27 cellular contexts compared by ENCODE assay signal in genomic region chr12:128111333-128111732, GRCh38.
"Had no signal": no experiment of that assay in that cellular context is flagged by ENCODE, and none has a peak within 500 bp of the region (broad histone marks: within the 10 kb centered on the region; RNA-seq: fewer than 3 reads in every experiment).

No MANE protein-coding gene starts in this region.

- DNase-seq: effector CD4-positive, alpha-beta T cell; foreskin fibroblast; gastrocnemius medialis; head of caudate nucleus; kidney; midbrain; naive thymus-derived CD4-positive, alpha-beta T cell; nucleus accumbens; posterior cingulate gyrus; psoas muscle; right cardiac atrium; spleen; stimulated activated CD4-positive, alpha-beta T cell treated with anti-CD3 and anti-CD28 coated beads, Interleukin-4, amount 100 ng/mL, for 4 hours; stimulated activated naive CD8-positive, alpha-beta T cell treated with anti-CD3 and anti-CD28 coated beads, Interleukin-15, Interleukin-2, amounts not matched to agents 100 U/mL and 50 U/mL, for 24 hours; substantia nigra; testis; tibial artery had no signal

- H3K27ac ChIP-seq: coronary artery, epithelial cell of prostate, gastrocnemius medialis, psoas muscle, skin epidermis, spleen, testis, tibial artery had no signal

- H3K27me3 ChIP-seq: gastrocnemius medialis, testis had no signal

- H3K4me3 Mint-ChIP-seq: memory B cell; naive thymus-derived CD4-positive, alpha-beta T cell; nephron; stimulated activated memory B cell treated with anti-CD40 and anti-IgM and Interleukin-4, amounts not matched to agents 10 μg/mL and 1 μg/mL and 100 μg/mL, for 72 hours; type B pancreatic cell had no signal

- H3K36me3 Mint-ChIP-seq: memory B cell; naive thymus-derived CD4-positive, alpha-beta T cell; stimulated activated memory B cell treated with anti-CD40 and anti-IgM and Interleukin-4, amounts not matched to agents 10 μg/mL and 1 μg/mL and 100 μg/mL, for 72 hours; type B pancreatic cell had no signal

- H3K9me3 Mint-ChIP-seq: nephron, type B pancreatic cell had no signal

- H3K27me3 Mint-ChIP-seq: memory B cell; stimulated activated memory B cell treated with anti-CD40 and anti-IgM and Interleukin-4, amounts not matched to agents 10 μg/mL and 1 μg/mL and 100 μg/mL, for 72 hours had no signal

- H3K36me3 ChIP-seq: gastrocnemius medialis, spleen, tibial artery had no signal

- H3K27ac Mint-ChIP-seq: memory B cell; nephron; stimulated activated memory B cell treated with anti-CD40 and anti-IgM and Interleukin-4, amounts not matched to agents 10 μg/mL and 1 μg/mL and 100 μg/mL, for 72 hours; type B pancreatic cell had no signal

- H3K4me1 Mint-ChIP-seq: naive thymus-derived CD4-positive, alpha-beta T cell; nephron; stimulated activated memory B cell treated with anti-CD40 and anti-IgM and Interleukin-4, amounts not matched to agents 10 μg/mL and 1 μg/mL and 100 μg/mL, for 72 hours had no signal

- H3K4me1 ChIP-seq: gastrocnemius medialis, psoas muscle, testis, tibial artery had no signal

- H3K9me3 ChIP-seq: gastrocnemius medialis, psoas muscle, testis, tibial artery had no signal

- H3K4me3 ChIP-seq: coronary artery, gastrocnemius medialis, lung, psoas muscle, skin epidermis, spleen, testis, tibial artery had no signal

- ATAC-seq: esophagus mucosa; gastrocnemius medialis; left lobe of liver; naive thymus-derived CD4-positive, alpha-beta T cell; psoas muscle; right cardiac atrium; stimulated activated memory B cell treated with anti-CD40 and anti-IgM and Interleukin-4, amounts not matched to agents 10 μg/mL and 1 μg/mL and 100 μg/mL, for 72 hours; stimulated activated naive CD8-positive, alpha-beta T cell treated with anti-CD3 and anti-CD28 coated beads, Interleukin-15, Interleukin-2, amounts not matched to agents 100 U/mL and 50 U/mL, for 24 hours had no signal
